Comparison of ENCODE assay signal across 1 cellular context in the genomic region with DNA sequence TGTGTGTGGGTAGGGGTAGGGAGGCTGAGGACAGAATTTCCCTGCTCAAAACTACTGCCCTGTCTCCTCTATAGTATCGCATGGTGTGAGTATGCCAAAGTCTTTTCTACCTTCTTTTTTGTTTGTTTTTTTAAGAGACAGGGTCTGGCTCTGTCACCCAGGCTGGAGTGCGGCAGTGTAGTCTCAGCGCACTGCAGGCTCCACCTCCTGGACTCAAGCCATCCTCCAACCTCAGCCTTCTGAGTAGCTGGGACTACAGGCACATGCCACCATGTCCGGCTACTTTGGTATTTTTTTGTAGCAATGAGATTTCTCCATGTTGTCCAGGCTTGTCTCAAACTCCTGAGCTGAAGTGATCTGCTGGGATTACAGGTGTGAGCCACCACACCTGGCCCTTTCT.
TF ChIP-seq lines count a peak whose summit lies in the region.

No MANE protein-coding gene starts in this region.

TF ChIP-seq in GM12878, 131 proteins besides CTCF, POLR2A, EP300 and RAD21:
- TF ChIP-seq FOXM1 (IDR thresholded peaks at IDR 0.05; ENCODE audit: low read depth, low read length) (no peak), SREBF2 (IDR thresholded peaks at IDR 0.05; ENCODE audit: low read length) (no peak), NR2C1 (IDR thresholded peaks at IDR 0.05) (no peak), SMARCA5 (IDR thresholded peaks at IDR 0.05) (no peak), CHD1 (IDR thresholded peaks at IDR 0.05; ENCODE audit: low read depth, low read length) (no peak)
